In genomic region chr12:44874981-44875416, GRCh38 we compare ENCODE assay signal across 9 cellular contexts. TPM values are rescaled to one million over a fixed set of nuclear protein-coding genes. Genes with fewer than 3 reads are reported as not detected.
DNase-seq lines count a peak whose midpoint lies in the region; ATAC-seq and TF ChIP-seq lines count a peak whose summit lies in the region.
"Had no signal": no experiment of that assay in that cellular context is flagged by ENCODE, and none has a peak within 500 bp of the region (broad histone marks: within the 10 kb centered on the region; RNA-seq: fewer than 3 reads in every experiment).

No MANE protein-coding gene starts in this region.

- peaks cover 2% of the 10 kb centered on the region for H3K27me3 Mint-ChIP-seq in neural progenitor cell (ENCODE audit: insufficient read depth, low read depth)

- H3K79me2 ChIP-seq in neural progenitor cell (ENCODE audit: low read depth), result peaks cover 51% of the 10 kb centered on the region

- ATAC-seq in HG02571 (IDR thresholded peaks at IDR 0.05; ENCODE audit: unreplicated experiment) (no peak), HG02623 (IDR thresholded peaks at IDR 0.05; ENCODE audit: unreplicated experiment) (no peak)

- H3K9me3 Mint-ChIP-seq in neural progenitor cell, result peaks cover 17% of the 10 kb centered on the region

- H3K4me2 ChIP-seq in neural progenitor cell, result peak overlapping the region; percentile 98

- H3K9me3 ChIP-seq in duodenal mucosa (ENCODE audit: control insufficient read depth in 1 of 2, low read length in 2 of 2) (no peaks in the 10 kb centered on the region), neural progenitor cell (ENCODE audit: low read depth) (no peaks in the 10 kb centered on the region)

- peaks cover 15% of the 10 kb centered on the region for H4K20me1 ChIP-seq in neural progenitor cell (ENCODE audit: low read depth)

- H3K36me3 ChIP-seq in duodenal mucosa (ENCODE audit: control insufficient read depth in 1 of 2, insufficient read depth in 2 of 2, low read length in 2 of 2) (no peaks in the 10 kb centered on the region), neural progenitor cell (no peaks in the 10 kb centered on the region)

- peaks cover 11% of the 10 kb centered on the region for H3K4me1 Mint-ChIP-seq in neural progenitor cell

- peak; percentile 11 for DNase-seq in DMS153 treated with DMSO at 0.1 percent for 48 hours (lab: John Stamatoyannopoulos, UW; ENCODE audit: unreplicated experiment)
- no peak for DNase-seq in DMS153 (lab: John Stamatoyannopoulos, UW)
- peak; percentile 88 for DNase-seq in SW480 (ENCODE audit: low spot score)
- peak; percentile 63 for DNase-seq in neural progenitor cell (ENCODE audit: low spot score)
- DNase-seq in HCEC 1CT, result no peak

- H3K4me3 ChIP-seq in duodenal mucosa (ENCODE audit: low read depth in 1 of 2, low read length in 2 of 2), result peak overlapping the region; percentile 72
- peak overlapping the region; percentile 88 for H3K4me3 ChIP-seq in neural progenitor cell

- H3K36me3 Mint-ChIP-seq in neural progenitor cell, result peaks cover 19% of the 10 kb centered on the region

- peak overlapping the region; percentile 100 for H3K4me3 Mint-ChIP-seq in neural progenitor cell

- H2AFZ ChIP-seq in neural progenitor cell (replicated peaks), result peak overlapping the region; percentile 91

- H3K27ac ChIP-seq in duodenal mucosa (ENCODE audit: low read depth, low read length) (no peak overlapping the region), neural progenitor cell (peak overlapping the region; percentile 83)

- TF ChIP-seq CTCF in neural progenitor cell (IDR thresholded peaks at IDR 0.05), result no peak

- H3K27me3 ChIP-seq in duodenal mucosa (ENCODE audit: control insufficient read depth in 1 of 2, insufficient read depth in 2 of 2, low read length in 2 of 2) (peaks cover 25 to 32% of the 10 kb centered on the region in 2 donors), neural progenitor cell (peaks cover 14% of the 10 kb centered on the region)

- H3K27ac Mint-ChIP-seq in neural progenitor cell, result peak overlapping the region; percentile 92

- H3K9ac ChIP-seq in duodenal mucosa (ENCODE audit: low read depth in 1 of 2, low read length in 2 of 2) (peak overlapping the region; percentile 52 to 53), neural progenitor cell (peak overlapping the region; percentile 53)

- H3F3A ChIP-seq in neural progenitor cell (ENCODE audit: low read depth), result peaks cover 37% of the 10 kb centered on the region

- H3K4me1 ChIP-seq in duodenal mucosa (ENCODE audit: control insufficient read depth in 1 of 2, insufficient read depth in 2 of 2, low read length in 2 of 2) (peaks cover 12 to 24% of the 10 kb centered on the region in 2 donors), neural progenitor cell (peaks cover 30% of the 10 kb centered on the region)

RNA-seq across cellular contexts. Expression of gene NELL2, which starts 1.1 kb away (rescaled TPM):
- 317 and 398 TPM in 2 replicates for total RNA-seq in neural progenitor cell (ENCODE audit: low replicate concordance)
- total RNA-seq: lung microvascular endothelial cell had no signal

Comparison
In these comparisons a context has a peak if more than half of its experiments do, and no peak if none do; other contexts are left out.
1. DNase-seq: peak in DMS153 treated with DMSO at 0.1 percent for 48 hours (single experiment), SW480 (single experiment) and neural progenitor cell (single experiment); none in DMS153 (single experiment) and HCEC 1CT (single experiment).